Comparison of ENCODE assay signal across 18 cellular contexts in the genomic region with DNA sequence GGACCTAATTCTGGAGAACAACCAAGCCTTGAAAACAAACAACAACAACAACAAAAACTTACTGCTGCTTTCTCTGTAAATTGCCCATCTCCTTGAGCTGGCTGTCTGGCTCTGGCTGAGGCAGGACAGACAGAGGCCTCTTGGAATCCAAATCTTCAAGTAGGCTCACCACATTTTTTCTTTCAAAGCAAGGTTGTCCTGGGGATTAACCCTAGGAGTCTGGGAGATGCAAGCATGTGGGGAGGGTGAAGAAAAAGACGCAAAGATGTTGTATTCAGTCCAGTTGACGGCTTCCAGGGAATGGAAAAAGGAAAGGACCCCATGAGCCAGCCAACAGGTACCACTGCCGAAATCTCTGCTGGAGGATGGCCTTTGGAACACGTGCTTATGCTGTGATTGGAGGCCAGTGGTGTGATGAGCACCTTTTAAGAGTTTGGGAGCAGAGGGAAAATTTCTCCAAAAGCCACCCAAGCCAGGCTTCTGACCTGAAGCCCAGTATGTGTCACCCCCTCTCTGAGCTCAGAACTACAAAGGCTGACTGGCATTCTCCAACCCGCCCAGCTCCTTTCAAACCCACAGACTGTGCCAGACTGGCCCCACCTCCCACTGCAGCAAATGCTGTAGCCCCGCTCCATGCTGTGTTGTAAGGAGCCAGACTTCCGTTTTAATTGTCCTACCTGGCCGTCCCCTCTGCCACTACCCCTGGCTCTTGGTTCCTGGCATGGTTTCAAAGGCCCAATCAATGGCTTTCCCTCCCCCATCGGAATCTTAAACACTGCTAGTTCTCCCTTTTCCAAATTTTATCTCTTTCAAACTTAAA. TPM values are rescaled to one million over a fixed set of nuclear protein-coding genes. Genes with fewer than 3 reads are reported as not detected.
DNase-seq lines count a peak whose midpoint lies in the region; ATAC-seq and TF ChIP-seq lines count a peak whose summit lies in the region.
"Had no signal": no experiment of that assay in that cellular context is flagged by ENCODE, and none has a peak within 500 bp of the region (broad histone marks: within the 10 kb centered on the region; RNA-seq: fewer than 3 reads in every experiment).

No MANE protein-coding gene starts in this region.

- H3K27me3 Mint-ChIP-seq in nephron (ENCODE audit: low read depth): no peaks in the 10 kb centered on the region
- H3K27me3 Mint-ChIP-seq in T-cell: peaks cover 23 to 26% of the 10 kb centered on the region in 2 donors
- H3K27me3 Mint-ChIP-seq: activated naive CD4-positive, alpha-beta T cell treated with anti-CD3 and anti-CD28 coated beads, Interleukin-2, amount 10 ng/mL, durations not matched to agents 7 days and 5 days had no signal

- peak overlapping the region in 2 of 3 experiments; percentile 2 to 18 for H3K27ac Mint-ChIP-seq in nephron
- no peak overlapping the region for H3K27ac Mint-ChIP-seq in T-cell
- H3K27ac Mint-ChIP-seq: activated naive CD4-positive, alpha-beta T cell treated with anti-CD3 and anti-CD28 coated beads, Interleukin-2, amount 10 ng/mL, durations not matched to agents 7 days and 5 days; stimulated activated naive CD8-positive, alpha-beta T cell treated with anti-CD3 and anti-CD28 coated beads, Interleukin-15, Interleukin-2, amounts not matched to agents 100 ng/mL and 50 ng/mL, for 24 hours had no signal

- H3K4me3 ChIP-seq in brain microvascular endothelial cell (ENCODE audit: low read depth, low read length): no peak overlapping the region

- H3K4me3 Mint-ChIP-seq in nephron (no peak overlapping the region), T-cell (no peak overlapping the region)
- H3K4me3 Mint-ChIP-seq: activated naive CD4-positive, alpha-beta T cell treated with anti-CD3 and anti-CD28 coated beads, Interleukin-2, amount 10 ng/mL, durations not matched to agents 7 days and 5 days; stimulated activated naive CD8-positive, alpha-beta T cell treated with anti-CD3 and anti-CD28 coated beads, Interleukin-15, Interleukin-2, amounts not matched to agents 100 ng/mL and 50 ng/mL, for 24 hours had no signal

- TF ChIP-seq CTCF in brain microvascular endothelial cell (IDR thresholded peaks at IDR 0.05; ENCODE audit: low read depth, low read length, missing control alignments) (no peak), nephron (IDR thresholded peaks at IDR 0.05; ENCODE audit: unreplicated experiment in 3 of 3) (no peak)

- H3K27me3 ChIP-seq in brain microvascular endothelial cell (replicated peaks): no peaks in the 10 kb centered on the region

- H3K36me3 Mint-ChIP-seq in nephron (ENCODE audit: low read depth): no peaks in the 10 kb centered on the region
- H3K36me3 Mint-ChIP-seq in T-cell: no peaks in the 10 kb centered on the region
- H3K36me3 Mint-ChIP-seq: activated naive CD4-positive, alpha-beta T cell treated with anti-CD3 and anti-CD28 coated beads, Interleukin-2, amount 10 ng/mL, durations not matched to agents 7 days and 5 days had no signal

- POLR2A ChIA-PET in T-cell (lab: Charles Lee): no interaction called here

- peaks cover 59% of the 10 kb centered on the region for H3K36me3 ChIP-seq in brain microvascular endothelial cell (replicated peaks)

- ATAC-seq in GM19463 (IDR thresholded peaks at IDR 0.05; ENCODE audit: unreplicated experiment) (no peak), T-cell (replicated peaks in 1 of 4) (no peak)

- CTCF ChIA-PET in T-cell (lab: Charles Lee): no interaction called here

- H3K9me3 Mint-ChIP-seq in nephron (no peaks in the 10 kb centered on the region), T-cell (no peaks in the 10 kb centered on the region)
- H3K9me3 Mint-ChIP-seq: activated naive CD4-positive, alpha-beta T cell treated with anti-CD3 and anti-CD28 coated beads, Interleukin-2, amount 10 ng/mL, durations not matched to agents 7 days and 5 days had no signal

- peak overlapping the region; percentile 2 for H3K27ac ChIP-seq in brain microvascular endothelial cell
- H3K27ac ChIP-seq: C4-2B, VCaP had no signal

- peaks cover 20% of the 10 kb centered on the region for H3K4me1 Mint-ChIP-seq in nephron
- peaks cover 5 to 9% (median 6%) of the 10 kb centered on the region in 3 donors for H3K4me1 Mint-ChIP-seq in T-cell
- H3K4me1 Mint-ChIP-seq: activated naive CD4-positive, alpha-beta T cell treated with anti-CD3 and anti-CD28 coated beads, Interleukin-2, amount 10 ng/mL, durations not matched to agents 7 days and 5 days had no signal

- DNase-seq in EL (peak; percentile 44), NCI-H1092 (lab: John Stamatoyannopoulos, UW) (peak; percentile 38), brain microvascular endothelial cell (no peak), T-helper 2 cell (no peak), T-cell (no peak), SIG-M5 (lab: John Stamatoyannopoulos, UW) (no peak)
- DNase-seq: activated naive CD4-positive, alpha-beta T cell treated with anti-CD3 and anti-CD28 coated beads, Interleukin-2, amount 10 ng/mL, durations not matched to agents 7 days and 5 days; GOT3; NCI-H1417 treated with DMSO at 0.1 percent for 48 hours; NCI-H748 treated with DMSO at 0.1 percent for 48 hours had no signal

- in situ Hi-C loops in brain microvascular endothelial cell (cut with HindIII; ENCODE audit: low pct_ligation_motif_present, low sequenced_read_pairs): no loop called here

RNA-seq across cellular contexts. Expression of gene BLID, which starts 10.8 kb away (rescaled TPM):
- total RNA-seq in T-cell: not detected
- total RNA-seq: HT-29, mononuclear cell, renal cortical epithelial cell had no signal

Comparison
In these comparisons a context has a peak if more than half of its experiments do, and no peak if none do; other contexts are left out.
1. DNase-seq: peak in EL (single experiment) and NCI-H1092 (single experiment); none in brain microvascular endothelial cell (single experiment), T-helper 2 cell (0 of 5), T-cell (0 of 34) and SIG-M5 (single experiment).
2. H3K27ac Mint-ChIP-seq: peak in nephron (2 of 3); none in T-cell (0 of 2).